Comparison of ENCODE assay signal across 11 cellular contexts in the genomic region with DNA sequence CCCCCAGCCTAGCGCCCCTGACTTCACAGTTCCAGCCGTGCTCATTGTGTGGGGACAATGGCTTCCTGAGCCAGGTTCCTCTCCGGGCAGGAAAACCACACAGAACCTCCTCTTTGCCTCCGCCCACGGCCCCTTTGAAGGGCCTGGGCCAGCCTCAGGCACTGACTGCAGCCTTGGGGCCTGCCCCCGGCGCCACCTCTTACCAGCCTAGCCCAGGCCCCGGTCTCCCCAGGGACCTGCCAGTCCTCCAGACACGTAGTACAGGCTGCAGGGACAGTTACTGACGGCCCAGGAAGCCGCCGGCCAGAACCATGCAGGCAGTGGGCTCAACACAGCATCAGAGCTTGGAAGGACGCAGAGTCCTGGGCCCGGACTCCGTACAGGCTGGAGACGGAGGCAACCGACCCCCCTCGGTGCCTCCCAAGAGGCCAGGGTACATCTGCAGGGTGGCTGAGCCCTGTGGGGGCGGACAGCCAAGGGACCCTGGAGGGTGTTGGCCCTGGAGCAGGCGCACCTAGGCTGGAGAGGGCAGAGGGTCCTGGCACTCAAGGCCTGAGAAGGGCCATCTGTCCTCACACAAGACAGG. TPM values are rescaled to one million over a fixed set of nuclear protein-coding genes. Genes with fewer than 3 reads are reported as not detected.
A peak's percentile ranks its signal among the peaks of the same experiment; 100 is the strongest.
DNase-seq lines count a peak whose midpoint lies in the region; ATAC-seq and TF ChIP-seq lines count a peak whose summit lies in the region.
"Had no signal": no experiment of that assay in that cellular context is flagged by ENCODE, and none has a peak within 500 bp of the region (broad histone marks: within the 10 kb centered on the region; RNA-seq: fewer than 3 reads in every experiment).

No MANE protein-coding gene starts in this region.

- H3K4me2 ChIP-seq in BLaER1 = peak overlapping the region; percentile 99

- H4K20me1 ChIP-seq in BLaER1 = peaks cover 43% of the 10 kb centered on the region

- H3K9me3 ChIP-seq in BLaER1 (no peaks in the 10 kb centered on the region), SJCRH30 (replicated peaks) (no peaks in the 10 kb centered on the region)
- H3K9me3 ChIP-seq: neutrophil had no signal

- POLR2A ChIA-PET in RWPE1 (lab: Yijun Ruan, JAX; ENCODE audit: low non-redundant PET) = interaction anchor here (0.6 kb wide), 1 partner anchor 36 kb away, joined by 3 read pairs; no protein-coding TSS in a partner anchor

- H3K27ac ChIP-seq in BLaER1 = peak overlapping the region; percentile 65
- H3K27ac ChIP-seq in RWPE1 = peak overlapping the region; percentile 5; the same call in 1 of the 2 replicates
- H3K27ac ChIP-seq in SJCRH30 = no peak overlapping the region
- H3K27ac ChIP-seq: neutrophil had no signal

- H3K36me3 ChIP-seq in BLaER1 = no peaks in the 10 kb centered on the region
- H3K36me3 ChIP-seq in SJCRH30 = no peaks in the 10 kb centered on the region
- H3K36me3 ChIP-seq: neutrophil had no signal

- CTCF ChIA-PET in RWPE1 (lab: Yijun Ruan, JAX) = interaction anchor here (1.0 to 2.3 kb wide), 4 partner anchors 12 to 115 kb away, joined by 4 to 8 read pairs (median 5); no protein-coding TSS in a partner anchor

- H3K4me3 ChIP-seq in BLaER1 (peak overlapping the region; percentile 50), SJCRH30 (no peak overlapping the region)

- no peak for TF ChIP-seq CTCF in RWPE1 (conservative IDR thresholded peaks at IDR 0.05; ENCODE audit: low read depth)

- peak; percentile 61 for DNase-seq in GF-D8 (lab: John Stamatoyannopoulos, UW)
- DNase-seq in RWPE1 (ENCODE audit: low spot score) = no peak
- DNase-seq in dermis blood vessel endothelial cell = peak; percentile 45
- no peak for DNase-seq in SJCRH30
- DNase-seq in NCI-H1105 (lab: John Stamatoyannopoulos, UW) = no peak
- DNase-seq in sciatic nerve (ENCODE audit: low spot score) = no peak
- DNase-seq: Karpas-422; NK-92 treated with Interleukin-12 subunit alpha and Interleukin-12 subunit beta, amount 100 ng/mL, for 24 hours had no signal

- no peak for ATAC-seq in sciatic nerve
- ATAC-seq in GM18858 (IDR thresholded peaks at IDR 0.05; ENCODE audit: unreplicated experiment) = no peak

- intact Hi-C loops in sciatic nerve (cut with DNase I) = loop anchor here (5.0 kb wide), 1 partner anchor 145 kb away; no protein-coding TSS in a partner anchor

- H3K27me3 ChIP-seq in BLaER1 = no peaks in the 10 kb centered on the region
- H3K27me3 ChIP-seq in SJCRH30 = 0 out of 2 replicates have a peak, but pooled peaks cover 3% of the 10 kb centered on the region

- H3K9ac ChIP-seq in BLaER1 = peak overlapping the region; percentile 46

- peaks cover 100% of the 10 kb centered on the region for H3K4me1 ChIP-seq in BLaER1
- peaks cover 40% of the 10 kb centered on the region for H3K4me1 ChIP-seq in SJCRH30

RNA-seq across cellular contexts. Expression of gene NUDT14, which starts 20.9 kb away (rescaled TPM):
- total RNA-seq in dermis blood vessel endothelial cell (38.7 and 77.4 TPM in 2 replicates), sciatic nerve (21.7 TPM)
- 65.9 and 92.3 TPM in 2 replicates for total RNA-seq in SJCRH30 (2014; rRNA removed; shearing (Covaris generic))

RNA-seq across cellular contexts. Expression of gene JAG2, which starts 33.4 kb away (rescaled TPM):
- total RNA-seq in dermis blood vessel endothelial cell (72.5 and 76.1 TPM in 2 replicates), sciatic nerve (24.9 TPM)
- 24.7 and 28.1 TPM in 2 replicates for total RNA-seq in SJCRH30 (2014; rRNA removed; shearing (Covaris generic))

RNA-seq across cellular contexts. Expression of gene BTBD6, which starts 46.3 kb away (rescaled TPM):
- 68.1 and 81.5 TPM in 2 replicates for total RNA-seq in dermis blood vessel endothelial cell
- total RNA-seq in SJCRH30 (2014; rRNA removed; shearing (Covaris generic)) = not detected in 2 replicates
- 34.7 TPM for total RNA-seq in sciatic nerve

Comparison
In these comparisons a context has a peak if more than half of its experiments do, and no peak if none do; other contexts are left out.
1. DNase-seq: peak in GF-D8 (single experiment) and dermis blood vessel endothelial cell (single experiment); none in RWPE1 (single experiment), SJCRH30 (0 of 2), NCI-H1105 (single experiment) and sciatic nerve (single experiment).
2. RNA of gene BTBD6, which starts 46.3 kb away (total RNA-seq): 68.1 to 81.5 TPM in dermis blood vessel endothelial cell and 34.7 TPM in sciatic nerve (single experiment); not detected in SJCRH30; every median in the first group is over 10 times any median in the second.